10 cellular contexts compared by ENCODE assay signal in the genomic region with DNA sequence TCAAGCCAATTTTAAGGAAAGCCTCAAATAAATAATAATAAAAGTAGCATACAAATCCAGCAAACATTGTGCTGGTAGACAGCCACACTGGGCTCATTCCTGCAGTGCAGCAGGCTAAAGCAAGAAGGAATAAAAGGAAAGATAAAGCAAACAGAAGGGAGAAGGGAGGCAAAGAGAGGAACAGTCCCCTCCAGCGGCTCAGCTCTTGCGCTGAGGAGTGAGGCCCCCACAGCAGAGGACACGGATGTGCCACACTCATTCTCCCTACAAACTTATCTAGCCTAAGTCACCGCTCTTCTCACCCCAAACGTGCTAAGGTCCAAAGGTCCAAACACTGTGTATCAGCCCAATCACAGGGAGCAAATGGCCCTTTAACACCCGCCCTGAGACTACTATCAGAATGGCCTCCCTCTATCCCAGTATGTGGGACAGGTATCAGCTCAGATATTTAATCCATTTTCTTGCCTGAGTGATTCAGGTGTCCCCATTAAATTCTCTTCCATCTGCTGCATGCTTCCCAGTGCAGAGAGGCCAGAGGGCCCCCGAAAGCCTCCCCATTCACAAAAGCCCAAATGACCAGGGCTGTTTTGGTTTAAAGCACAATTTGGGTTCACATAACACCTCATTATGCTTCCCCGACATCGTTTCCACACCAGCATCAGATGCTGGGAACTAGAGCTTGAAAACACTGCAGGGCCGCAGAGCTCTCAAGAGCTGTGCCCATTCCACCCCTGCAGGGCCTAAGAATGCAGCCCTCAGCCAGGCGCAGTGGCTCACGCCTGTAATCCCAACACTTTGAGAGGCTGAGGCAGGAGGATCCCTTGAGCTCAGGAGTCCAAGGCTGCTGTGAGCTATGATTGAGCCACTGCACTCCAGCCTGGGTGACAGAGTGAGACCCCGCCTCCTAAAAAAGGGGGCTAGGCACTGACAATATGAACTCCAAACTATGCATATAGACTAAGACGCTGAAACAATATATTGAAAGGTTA. TPM values are rescaled to one million over a fixed set of nuclear protein-coding genes. Genes with fewer than 3 reads are reported as not detected.
DNase-seq lines count a peak whose midpoint lies in the region; ATAC-seq, FAIRE-seq and TF ChIP-seq lines count a peak whose summit lies in the region.
"Had no signal": no experiment of that assay in that cellular context is flagged by ENCODE, and none has a peak within 500 bp of the region (broad histone marks: within the 10 kb centered on the region; RNA-seq: fewer than 3 reads in every experiment).

No MANE protein-coding gene starts in this region.

- CTCF ChIA-PET in A549 (lab: Yijun Ruan, JAX), result no interaction called here
- CTCF ChIA-PET in naive thymus-derived CD4-positive, alpha-beta T cell (lab: Charles Lee), result interaction anchor here (0.8 to 1.2 kb wide), 8 partner anchors 9 to 114 kb away, joined by 3 to 4 read pairs (median 3); no protein-coding TSS in a partner anchor

- TF ChIP-seq CTCF in A549 (IDR thresholded peaks at IDR 0.05) (no peak), progenitor cell of endocrine pancreas (IDR thresholded peaks at IDR 0.05; ENCODE audit: unreplicated experiment) (no peak)

- peaks cover 33% of the 10 kb centered on the region for H3K4me1 ChIP-seq in A549
- peaks cover 91 to 94% of the 10 kb centered on the region in 2 donors for H3K4me1 ChIP-seq in naive thymus-derived CD4-positive, alpha-beta T cell (ENCODE audit: control insufficient read depth in 2 of 2, insufficient read depth in 2 of 2, low read length in 2 of 2)

- FAIRE-seq in A549 (lab: Jason Lieb, UNC), result no peak

- peak overlapping the region in 1 of 2 experiments; percentile 77; a peak in 3 of 6 replicates for H3K27ac ChIP-seq in A549
- peak overlapping the region; percentile 73 for H3K27ac ChIP-seq in naive thymus-derived CD4-positive, alpha-beta T cell (ENCODE audit: low read depth, low read length)

- H3K9me3 ChIP-seq in A549, result no peaks in the 10 kb centered on the region
- H3K9me3 ChIP-seq in naive thymus-derived CD4-positive, alpha-beta T cell (ENCODE audit: control insufficient read depth in 2 of 3, low read length in 3 of 3), result no peaks in the 10 kb centered on the region
- H3K9me3 ChIP-seq: thoracic aorta had no signal

- no peak for TF ChIP-seq EP300 in A549 (IDR thresholded peaks at IDR 0.05)

- no peak for DNase-seq in A549 (ENCODE audit: low read depth in 1 of 2, low spot score in 1 of 2)
- no peak for DNase-seq in naive thymus-derived CD4-positive, alpha-beta T cell
- DNase-seq in NCI-H2196 (lab: John Stamatoyannopoulos, UW; ENCODE audit: unreplicated experiment), result no peak
- DNase-seq in progenitor cell of endocrine pancreas (ENCODE audit: low spot score, unreplicated experiment), result no peak
- DNase-seq: NCI-H1436 had no signal

- H3K36me3 Mint-ChIP-seq in IgD-negative memory B cell, result peaks cover 7% of the 10 kb centered on the region
- peaks cover 91% of the 10 kb centered on the region for H3K36me3 Mint-ChIP-seq in dendritic cell treated with granulocyte-macrophage colony-stimulating factor and Interleukin-4, amounts not matched to agents 40 ng/mL and 50 ng/mL, for 4 days (ENCODE audit: low read depth)
- H3K36me3 Mint-ChIP-seq in naive thymus-derived CD4-positive, alpha-beta T cell, result peaks cover 0 to 38% (median 17%) of the 10 kb centered on the region in 5 donors
- peaks cover 5% of the 10 kb centered on the region for H3K36me3 Mint-ChIP-seq in progenitor cell of endocrine pancreas (ENCODE audit: insufficient read depth)

- H3K9me3 Mint-ChIP-seq in IgD-negative memory B cell (no peaks in the 10 kb centered on the region), progenitor cell of endocrine pancreas (ENCODE audit: low read depth) (no peaks in the 10 kb centered on the region)
- no peaks in the 10 kb centered on the region for H3K9me3 Mint-ChIP-seq in dendritic cell treated with granulocyte-macrophage colony-stimulating factor and Interleukin-4, amounts not matched to agents 40 ng/mL and 50 ng/mL, for 4 days
- H3K9me3 Mint-ChIP-seq in naive thymus-derived CD4-positive, alpha-beta T cell, result peaks cover 0 to 2% (median 0%) of the 10 kb centered on the region in 11 donors

- TF ChIP-seq RAD21 in A549 (conservative IDR thresholded peaks at IDR 0.05 in 1 of 2, IDR thresholded peaks at IDR 0.05 in 1 of 2), result no peak

- H3K4me1 Mint-ChIP-seq in IgD-negative memory B cell, result peaks cover 64 to 87% (median 78%) of the 10 kb centered on the region in 3 donors
- H3K4me1 Mint-ChIP-seq in dendritic cell treated with granulocyte-macrophage colony-stimulating factor and Interleukin-4, amounts not matched to agents 40 ng/mL and 50 ng/mL, for 4 days (ENCODE audit: low read depth), result peaks cover 95% of the 10 kb centered on the region
- H3K4me1 Mint-ChIP-seq in naive thymus-derived CD4-positive, alpha-beta T cell, result peaks cover 66 to 100% (median 96%) of the 10 kb centered on the region in 7 donors
- peaks cover 27% of the 10 kb centered on the region for H3K4me1 Mint-ChIP-seq in progenitor cell of endocrine pancreas (ENCODE audit: low read depth)

- H3K27me3 Mint-ChIP-seq in IgD-negative memory B cell, result no peaks in the 10 kb centered on the region
- H3K27me3 Mint-ChIP-seq in dendritic cell treated with granulocyte-macrophage colony-stimulating factor and Interleukin-4, amounts not matched to agents 40 ng/mL and 50 ng/mL, for 4 days, result no peaks in the 10 kb centered on the region
- no peaks in the 10 kb centered on the region for H3K27me3 Mint-ChIP-seq in naive thymus-derived CD4-positive, alpha-beta T cell
- no peaks in the 10 kb centered on the region for H3K27me3 Mint-ChIP-seq in progenitor cell of endocrine pancreas

- no peaks in the 10 kb centered on the region for H3K27me3 ChIP-seq in naive thymus-derived CD4-positive, alpha-beta T cell (ENCODE audit: control insufficient read depth in 2 of 2, insufficient read depth in 2 of 2, low read length in 2 of 2)

- no peak overlapping the region for H3K4me3 ChIP-seq in A549
- H3K4me3 ChIP-seq in naive thymus-derived CD4-positive, alpha-beta T cell (ENCODE audit: low read length), result no peak overlapping the region
- H3K4me3 ChIP-seq: thoracic aorta had no signal

- POLR2A ChIA-PET in A549 (lab: Yijun Ruan, JAX), result no interaction called here
- POLR2A ChIA-PET in naive thymus-derived CD4-positive, alpha-beta T cell (lab: Charles Lee), result interaction anchor here (0.6 to 21.6 kb wide), 9 partner anchors 10 to 130 kb away, joined by 3 to 492 read pairs (median 6); a partner anchor contains a TSS

- no peak for TF ChIP-seq POLR2A in A549 (IDR thresholded peaks at IDR 0.05; ENCODE audit: low read length)

- 86% methylated on average over 12 of the region's 14 CpGs for WGBS in A549 (ENCODE audit: missing lambda C conversion rate)

- H3K36me3 ChIP-seq in naive thymus-derived CD4-positive, alpha-beta T cell (ENCODE audit: control insufficient read depth in 2 of 3, insufficient read depth in 3 of 3, low read length in 3 of 3), result peaks cover 0 to 6% (median 0%) of the 10 kb centered on the region in 3 experiments
- H3K36me3 ChIP-seq: thoracic aorta had no signal

- peak overlapping the region; percentile 88 to 98 (median 98) for H3K27ac Mint-ChIP-seq in IgD-negative memory B cell
- H3K27ac Mint-ChIP-seq in dendritic cell treated with granulocyte-macrophage colony-stimulating factor and Interleukin-4, amounts not matched to agents 40 ng/mL and 50 ng/mL, for 4 days, result peak overlapping the region; percentile 96
- peak overlapping the region; percentile 87 to 97 (median 94) for H3K27ac Mint-ChIP-seq in naive thymus-derived CD4-positive, alpha-beta T cell
- no peak overlapping the region for H3K27ac Mint-ChIP-seq in progenitor cell of endocrine pancreas

- no peak for ATAC-seq in A549
- no peak for ATAC-seq in naive thymus-derived CD4-positive, alpha-beta T cell
- no peak for ATAC-seq in SK-N-SH treated with all-trans-retinoic acid at 6 μM for 48 hours
- ATAC-seq in GM21526 (IDR thresholded peaks at IDR 0.05; ENCODE audit: low FRiP score, unreplicated experiment), result no peak

- peak overlapping the region; percentile 70; the same call in 2 of the 3 replicates for H3K4me2 ChIP-seq in A549

- intact Hi-C loops in dendritic cell treated with granulocyte-macrophage colony-stimulating factor and Interleukin-4, amounts not matched to agents 40 ng/mL and 50 ng/mL, for 4 days (cut with micrococcal nuclease), result no loop called here
- intact Hi-C loops in naive thymus-derived CD4-positive, alpha-beta T cell (cut with micrococcal nuclease), result loop anchor here in 1 of 2 donors (1.0 kb wide), 1 partner anchor 10 kb away; no protein-coding TSS in a partner anchor

- H3K4me3 Mint-ChIP-seq in IgD-negative memory B cell (peak overlapping the region in 3 of 4 donors; percentile 28 to 95 (median 85)), progenitor cell of endocrine pancreas (ENCODE audit: low read depth) (no peak overlapping the region)
- no peak overlapping the region for H3K4me3 Mint-ChIP-seq in dendritic cell treated with granulocyte-macrophage colony-stimulating factor and Interleukin-4, amounts not matched to agents 40 ng/mL and 50 ng/mL, for 4 days
- H3K4me3 Mint-ChIP-seq in naive thymus-derived CD4-positive, alpha-beta T cell, result peak overlapping the region; percentile 1 to 84 (median 78)

TF ChIP-seq in A549, 52 proteins besides CTCF, POLR2A, EP300 and RAD21:
- TF ChIP-seq EHF (CRISPR knock-in tag; IDR thresholded peaks at IDR 0.05) (no peak), KDM5A (IDR thresholded peaks at IDR 0.05) (no peak), TP53 (CRISPR knock-in tag; IDR thresholded peaks at IDR 0.05) (no peak)

TF ChIP-seq in SK-N-SH treated with all-trans-retinoic acid at 6 μM for 48 hours, 23 proteins besides CTCF, POLR2A, EP300 and RAD21 (continues in another document):
- TF ChIP-seq ESRRG (CRISPR knock-in tag; IDR thresholded peaks at IDR 0.05) (no peak), TOX (CRISPR knock-in tag; IDR thresholded peaks at IDR 0.05; ENCODE audit: borderline replicate concordance) (no peak), PPARA (CRISPR knock-in tag; IDR thresholded peaks at IDR 0.05; ENCODE audit: borderline replicate concordance) (no peak)

RNA-seq across cellular contexts. Expression of a gene that starts 17.8 kb away (rescaled TPM):
- 129 and 133 TPM in 2 replicates for polyA plus RNA-seq in A549 (2011; rRNA removed)
- 133 and 152 TPM in 2 replicates for polyA plus RNA-seq in A549 (2012; cell fraction: cytosol; rRNA removed)
- polyA plus RNA-seq in A549 (2012; cell fraction: nucleus; rRNA removed), result 68.8 and 88.9 TPM in 2 replicates
- 281 to 306 TPM (median 296 TPM) in 3 replicates for polyA plus RNA-seq in A549 (2017; fragmentation: RNase III; extraction: RNeasy Plus Mini Kit Qiagen cat#74134 plus additional on column Dnase treatment)
- 76.6 and 87.0 TPM in 2 replicates for polyA minus RNA-seq in A549 (2011; rRNA and poly(A)+ RNA removed)
- polyA plus RNA-seq in IgD-negative memory B cell, result 419 TPM
- total RNA-seq in naive thymus-derived CD4-positive, alpha-beta T cell, result 100 to 1,000 TPM; 216 to 519 (median 264) TPM
- polyA plus RNA-seq in naive thymus-derived CD4-positive, alpha-beta T cell, result 100 to 1,000 TPM; 522 to 559 TPM
- total RNA-seq in progenitor cell of endocrine pancreas, result 189 and 211 TPM in 2 replicates

Comparison
In these comparisons a context has a peak if more than half of its experiments do, and no peak if none do; other contexts are left out.
1. H3K4me3 Mint-ChIP-seq: peak in IgD-negative memory B cell (3 of 4) and naive thymus-derived CD4-positive, alpha-beta T cell (10 of 10); none in dendritic cell treated with granulocyte-macrophage colony-stimulating factor and Interleukin-4, amounts not matched to agents 40 ng/mL and 50 ng/mL, for 4 days (single experiment) and progenitor cell of endocrine pancreas (single experiment).